Comparison of ENCODE assay signal across 22 cellular contexts in genomic region chr15:28996289-28996688, GRCh38.
"Had no signal": no experiment of that assay in that cellular context is flagged by ENCODE, and none has a peak within 500 bp of the region (broad histone marks: within the 10 kb centered on the region; RNA-seq: fewer than 3 reads in every experiment).

No MANE protein-coding gene starts in this region.

- H3K4me1 Mint-ChIP-seq: naive B cell had no signal

- H3K27ac Mint-ChIP-seq: activated T-helper 2 cell treated with anti-CD3 and anti-CD28 coated beads, Interferon-gamma antibody, Interleukin-2, Interleukin-4, amounts not matched to agents 10 μg/mL and 5 μg/mL and 100 μg/mL, durations not matched to agents 14 hours and 24 hours and 36 hours; naive B cell had no signal

- DNase-seq: activated CD4-positive, alpha-beta T cell treated with anti-CD3 and anti-CD28 coated beads for 1 hour; activated CD4-positive, alpha-beta T cell treated with anti-CD3 and anti-CD28 coated beads, Interleukin-2, amount 50 U/mL, for 4 hours; activated CD8-positive, alpha-beta memory T cell treated with anti-CD3 and anti-CD28 coated beads, Interleukin-2, amount 50 U/mL, for 48 hours; activated naive CD4-positive, alpha-beta T cell; activated T-cell treated with anti-CD3 and anti-CD28 coated beads, Interleukin-2, amount 50 U/mL, for 4 hours; body of pancreas; colonic mucosa; gastrocnemius medialis; kidney; lower lobe of right lung; naive B cell; ovary; right cardiac atrium; stimulated activated CD4-positive, alpha-beta T cell treated with anti-CD3 and anti-CD28 coated beads, Interleukin-4, amount 100 ng/mL, for 24 hours; stimulated activated naive CD4-positive, alpha-beta T cell treated with Interleukin-2 at 50 U/mL for 16 hours; T-helper 1 cell; tibial artery; WERI-Rb-1 had no signal

- H3K36me3 Mint-ChIP-seq: naive B cell had no signal

- H3K27me3 ChIP-seq: body of pancreas, colonic mucosa, esophagus muscularis mucosa, gastrocnemius medialis, neutrophil, ovary, tibial artery had no signal

- H3K4me3 Mint-ChIP-seq: activated T-cell treated with anti-CD3 and anti-CD28 coated beads, Interleukin-2, amount 50 U/mL, for 4 hours; naive B cell had no signal

- H3K27ac ChIP-seq: body of pancreas, colonic mucosa, esophagus muscularis mucosa, gastrocnemius medialis, lower lobe of right lung, neutrophil, ovary, tibial artery, WERI-Rb-1 had no signal

- ATAC-seq: activated T-cell treated with anti-CD3 and anti-CD28 coated beads, Interleukin-2, amount 50 U/mL, for 4 hours; body of pancreas; gastrocnemius medialis; left lobe of liver; lower lobe of right lung; right cardiac atrium had no signal

- H3K9me3 ChIP-seq: body of pancreas, colonic mucosa, esophagus muscularis mucosa, gastrocnemius medialis, lower lobe of right lung, neutrophil, ovary, tibial artery had no signal

- H3K4me1 ChIP-seq: body of pancreas, colonic mucosa, gastrocnemius medialis had no signal

- H3K4me3 ChIP-seq: body of pancreas, colonic mucosa, esophagus muscularis mucosa, gastrocnemius medialis, lower lobe of right lung, ovary, tibial artery had no signal

- H3K9me3 Mint-ChIP-seq: activated T-cell treated with anti-CD3 and anti-CD28 coated beads, Interleukin-2, amount 50 U/mL, for 4 hours; activated T-helper 2 cell treated with anti-CD3 and anti-CD28 coated beads, Interferon-gamma antibody, Interleukin-2, Interleukin-4, amounts not matched to agents 10 μg/mL and 5 μg/mL and 100 μg/mL, durations not matched to agents 14 hours and 24 hours and 36 hours had no signal

- H3K36me3 ChIP-seq: colonic mucosa, esophagus muscularis mucosa, gastrocnemius medialis, lower lobe of right lung, neutrophil, ovary, tibial artery, WERI-Rb-1 had no signal
